1 cellular context compared by ENCODE assay signal in genomic region chr10:110661292-110661691, GRCh38.
TF ChIP-seq lines count a peak whose summit lies in the region.

No MANE protein-coding gene starts in this region.

TF ChIP-seq in IMR-90, 13 proteins besides CTCF, POLR2A, EP300 and RAD21:
- TF ChIP-seq MAFK (IDR thresholded peaks at IDR 0.05; ENCODE audit: low read depth, low read length) (no peak), MAZ (IDR thresholded peaks at IDR 0.05; ENCODE audit: borderline replicate concordance, low read depth, low read length) (no peak), NFE2L2 (IDR thresholded peaks at IDR 0.05; ENCODE audit: low read depth, low read length) (no peak), ELK1 (IDR thresholded peaks at IDR 0.05; ENCODE audit: borderline replicate concordance, low read depth, low read length) (no peak)
